In the genomic region with DNA sequence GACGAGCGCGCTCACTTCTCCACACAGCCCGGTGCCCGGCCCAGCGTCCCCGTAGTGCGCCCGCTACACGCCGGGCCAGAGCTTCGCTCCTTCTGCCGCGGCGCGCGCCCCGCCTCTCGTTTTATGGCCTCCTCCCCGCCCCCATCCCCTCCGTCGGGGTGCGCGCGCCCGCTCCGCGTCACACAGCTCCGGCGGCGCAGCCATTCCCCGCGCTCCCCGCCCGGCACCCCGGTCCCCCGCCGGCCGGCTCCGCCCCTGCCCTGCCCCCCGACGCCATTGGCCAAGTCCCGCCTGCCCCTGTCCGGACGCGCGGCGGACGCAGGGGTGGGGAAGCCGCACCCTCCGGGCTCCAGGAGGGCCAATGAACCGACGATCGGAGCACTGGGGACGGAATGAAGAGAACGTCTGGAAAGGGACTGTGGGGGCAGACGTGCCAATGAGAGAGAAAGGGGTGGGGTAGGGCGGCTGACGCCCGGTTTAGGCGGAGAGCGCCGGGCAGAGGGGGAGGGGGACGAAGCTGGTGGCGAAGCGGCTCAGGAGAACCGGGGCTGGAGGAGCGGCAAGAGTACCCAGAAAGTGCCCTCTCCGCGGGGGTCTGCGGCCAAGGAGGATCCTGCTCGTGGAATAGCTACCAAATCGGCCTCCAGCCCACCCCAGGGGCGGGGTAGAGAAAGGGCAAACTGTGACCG, we compare ENCODE assay signal across 1 cellular context.
TF ChIP-seq lines count a peak whose summit lies in the region.

A gene with protein sequence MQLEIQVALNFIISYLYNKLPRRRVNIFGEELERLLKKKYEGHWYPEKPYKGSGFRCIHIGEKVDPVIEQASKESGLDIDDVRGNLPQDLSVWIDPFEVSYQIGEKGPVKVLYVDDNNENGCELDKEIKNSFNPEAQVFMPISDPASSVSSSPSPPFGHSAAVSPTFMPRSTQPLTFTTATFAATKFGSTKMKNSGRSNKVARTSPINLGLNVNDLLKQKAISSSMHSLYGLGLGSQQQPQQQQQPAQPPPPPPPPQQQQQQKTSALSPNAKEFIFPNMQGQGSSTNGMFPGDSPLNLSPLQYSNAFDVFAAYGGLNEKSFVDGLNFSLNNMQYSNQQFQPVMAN (minus strand): TSS at position 94 of the 689 bp plus-strand sequence. CDS start 2,337 bp downstream, outside the sequence.

TF ChIP-seq in HEK293, 187 proteins besides CTCF, POLR2A, EP300 and RAD21 (continued from another document and continues in another):
- TF ChIP-seq, protein P1, sequence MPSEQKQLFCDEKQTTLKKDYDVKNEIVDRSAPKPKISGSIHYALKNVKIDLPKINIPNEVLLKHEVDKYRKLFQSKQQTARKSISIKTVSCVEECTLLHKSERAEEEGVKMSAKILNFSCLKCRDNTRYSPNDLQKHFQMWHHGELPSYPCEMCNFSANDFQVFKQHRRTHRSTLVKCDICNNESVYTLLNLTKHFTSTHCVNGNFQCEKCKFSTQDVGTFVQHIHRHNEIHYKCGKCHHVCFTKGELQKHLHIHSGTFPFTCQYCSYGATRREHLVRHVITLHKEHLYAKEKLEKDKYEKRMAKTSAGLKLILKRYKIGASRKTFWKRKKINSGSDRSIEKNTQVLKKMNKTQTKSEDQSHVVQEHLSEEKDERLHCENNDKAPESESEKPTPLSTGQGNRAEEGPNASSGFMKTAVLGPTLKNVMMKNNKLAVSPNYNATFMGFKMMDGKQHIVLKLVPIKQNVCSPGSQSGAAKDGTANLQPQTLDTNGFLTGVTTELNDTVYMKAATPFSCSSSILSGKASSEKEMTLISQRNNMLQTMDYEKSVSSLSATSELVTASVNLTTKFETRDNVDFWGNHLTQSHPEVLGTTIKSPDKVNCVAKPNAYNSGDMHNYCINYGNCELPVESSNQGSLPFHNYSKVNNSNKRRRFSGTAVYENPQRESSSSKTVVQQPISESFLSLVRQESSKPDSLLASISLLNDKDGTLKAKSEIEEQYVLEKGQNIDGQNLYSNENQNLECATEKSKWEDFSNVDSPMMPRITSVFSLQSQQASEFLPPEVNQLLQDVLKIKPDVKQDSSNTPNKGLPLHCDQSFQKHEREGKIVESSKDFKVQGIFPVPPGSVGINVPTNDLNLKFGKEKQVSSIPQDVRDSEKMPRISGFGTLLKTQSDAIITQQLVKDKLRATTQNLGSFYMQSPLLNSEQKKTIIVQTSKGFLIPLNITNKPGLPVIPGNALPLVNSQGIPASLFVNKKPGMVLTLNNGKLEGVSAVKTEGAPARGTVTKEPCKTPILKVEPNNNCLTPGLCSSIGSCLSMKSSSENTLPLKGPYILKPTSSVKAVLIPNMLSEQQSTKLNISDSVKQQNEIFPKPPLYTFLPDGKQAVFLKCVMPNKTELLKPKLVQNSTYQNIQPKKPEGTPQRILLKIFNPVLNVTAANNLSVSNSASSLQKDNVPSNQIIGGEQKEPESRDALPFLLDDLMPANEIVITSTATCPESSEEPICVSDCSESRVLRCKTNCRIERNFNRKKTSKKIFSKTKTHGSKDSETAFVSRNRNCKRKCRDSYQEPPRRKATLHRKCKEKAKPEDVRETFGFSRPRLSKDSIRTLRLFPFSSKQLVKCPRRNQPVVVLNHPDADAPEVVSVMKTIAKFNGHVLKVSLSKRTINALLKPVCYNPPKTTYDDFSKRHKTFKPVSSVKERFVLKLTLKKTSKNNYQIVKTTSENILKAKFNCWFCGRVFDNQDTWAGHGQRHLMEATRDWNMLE (tag by site-specific recombination; conservative IDR thresholded peaks at IDR 0.05; ENCODE audit: low read depth), result no peak
- TF ChIP-seq ZBTB48 (tag by site-specific recombination; IDR thresholded peaks at IDR 0.05), result 0 out of 2 replicates have a peak, but pooled peaks have one; percentile 13
- no peak for TF ChIP-seq ZNF175 (tag by site-specific recombination; IDR thresholded peaks at IDR 0.05)
- no peak for TF ChIP-seq ZNF140 (tag by site-specific recombination; IDR thresholded peaks at IDR 0.05)
- no peak; the same call in 1 of the 2 replicates for TF ChIP-seq ZNF121 (tag by site-specific recombination; IDR thresholded peaks at IDR 0.05)
- TF ChIP-seq HOXA7 (CRISPR knock-in tag; IDR thresholded peaks at IDR 0.05; ENCODE audit: borderline replicate concordance), result no peak
- TF ChIP-seq ZFP41 (tag by site-specific recombination; IDR thresholded peaks at IDR 0.05; ENCODE audit: borderline replicate concordance), result no peak
- TF ChIP-seq ZNF433 (tag by site-specific recombination; IDR thresholded peaks at IDR 0.05; ENCODE audit: low read depth), result no peak
- TF ChIP-seq, protein P2, sequence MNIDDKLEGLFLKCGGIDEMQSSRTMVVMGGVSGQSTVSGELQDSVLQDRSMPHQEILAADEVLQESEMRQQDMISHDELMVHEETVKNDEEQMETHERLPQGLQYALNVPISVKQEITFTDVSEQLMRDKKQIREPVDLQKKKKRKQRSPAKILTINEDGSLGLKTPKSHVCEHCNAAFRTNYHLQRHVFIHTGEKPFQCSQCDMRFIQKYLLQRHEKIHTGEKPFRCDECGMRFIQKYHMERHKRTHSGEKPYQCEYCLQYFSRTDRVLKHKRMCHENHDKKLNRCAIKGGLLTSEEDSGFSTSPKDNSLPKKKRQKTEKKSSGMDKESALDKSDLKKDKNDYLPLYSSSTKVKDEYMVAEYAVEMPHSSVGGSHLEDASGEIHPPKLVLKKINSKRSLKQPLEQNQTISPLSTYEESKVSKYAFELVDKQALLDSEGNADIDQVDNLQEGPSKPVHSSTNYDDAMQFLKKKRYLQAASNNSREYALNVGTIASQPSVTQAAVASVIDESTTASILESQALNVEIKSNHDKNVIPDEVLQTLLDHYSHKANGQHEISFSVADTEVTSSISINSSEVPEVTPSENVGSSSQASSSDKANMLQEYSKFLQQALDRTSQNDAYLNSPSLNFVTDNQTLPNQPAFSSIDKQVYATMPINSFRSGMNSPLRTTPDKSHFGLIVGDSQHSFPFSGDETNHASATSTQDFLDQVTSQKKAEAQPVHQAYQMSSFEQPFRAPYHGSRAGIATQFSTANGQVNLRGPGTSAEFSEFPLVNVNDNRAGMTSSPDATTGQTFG (tag by site-specific recombination; IDR thresholded peaks at IDR 0.05; ENCODE audit: borderline replicate concordance), result no peak
- TF ChIP-seq ZNF292 (tag by site-specific recombination; IDR thresholded peaks at IDR 0.05; ENCODE audit: borderline replicate concordance, low read depth), result no peak
- TF ChIP-seq, protein P3, sequence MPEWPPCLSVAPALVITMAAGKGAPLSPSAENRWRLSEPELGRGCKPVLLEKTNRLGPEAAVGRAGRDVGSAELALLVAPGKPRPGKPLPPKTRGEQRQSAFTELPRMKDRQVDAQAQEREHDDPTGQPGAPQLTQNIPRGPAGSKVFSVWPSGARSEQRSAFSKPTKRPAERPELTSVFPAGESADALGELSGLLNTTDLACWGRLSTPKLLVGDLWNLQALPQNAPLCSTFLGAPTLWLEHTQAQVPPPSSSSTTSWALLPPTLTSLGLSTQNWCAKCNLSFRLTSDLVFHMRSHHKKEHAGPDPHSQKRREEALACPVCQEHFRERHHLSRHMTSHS (tag by site-specific recombination; IDR thresholded peaks at IDR 0.05), result no peak
- no peak for TF ChIP-seq ZNF558 (tag by site-specific recombination; IDR thresholded peaks at IDR 0.05)
- no peak for TF ChIP-seq ZNF132 (tag by site-specific recombination; IDR thresholded peaks at IDR 0.05; ENCODE audit: borderline replicate concordance)
- 0 out of 2 replicates have a peak, but pooled peaks have one; percentile 28 for TF ChIP-seq ZNF596 (tag by site-specific recombination; IDR thresholded peaks at IDR 0.05)
- TF ChIP-seq, protein P4, sequence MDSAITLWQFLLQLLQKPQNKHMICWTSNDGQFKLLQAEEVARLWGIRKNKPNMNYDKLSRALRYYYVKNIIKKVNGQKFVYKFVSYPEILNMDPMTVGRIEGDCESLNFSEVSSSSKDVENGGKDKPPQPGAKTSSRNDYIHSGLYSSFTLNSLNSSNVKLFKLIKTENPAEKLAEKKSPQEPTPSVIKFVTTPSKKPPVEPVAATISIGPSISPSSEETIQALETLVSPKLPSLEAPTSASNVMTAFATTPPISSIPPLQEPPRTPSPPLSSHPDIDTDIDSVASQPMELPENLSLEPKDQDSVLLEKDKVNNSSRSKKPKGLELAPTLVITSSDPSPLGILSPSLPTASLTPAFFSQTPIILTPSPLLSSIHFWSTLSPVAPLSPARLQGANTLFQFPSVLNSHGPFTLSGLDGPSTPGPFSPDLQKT (IDR thresholded peaks at IDR 0.05; ENCODE audit: borderline replicate concordance, low read depth, low read length), result no peak
- TF ChIP-seq ZNF404 (tag by site-specific recombination; IDR thresholded peaks at IDR 0.05), result no peak
- TF ChIP-seq MYNN (tag by site-specific recombination; IDR thresholded peaks at IDR 0.05; ENCODE audit: borderline replicate concordance), result no peak
- TF ChIP-seq TRIM28 (IDR thresholded peaks at IDR 0.05; ENCODE audit: borderline replicate concordance, low read length), result no peak
- TF ChIP-seq ZFP69B (tag by site-specific recombination; IDR thresholded peaks at IDR 0.05), result peak; percentile 38
- peak; percentile 68; the same call in 1 of the 2 replicates for TF ChIP-seq ZSCAN23 (tag by site-specific recombination; IDR thresholded peaks at IDR 0.05)
- no peak for TF ChIP-seq ZNF10 (tag by site-specific recombination; IDR thresholded peaks at IDR 0.05)
- TF ChIP-seq, protein P5, sequence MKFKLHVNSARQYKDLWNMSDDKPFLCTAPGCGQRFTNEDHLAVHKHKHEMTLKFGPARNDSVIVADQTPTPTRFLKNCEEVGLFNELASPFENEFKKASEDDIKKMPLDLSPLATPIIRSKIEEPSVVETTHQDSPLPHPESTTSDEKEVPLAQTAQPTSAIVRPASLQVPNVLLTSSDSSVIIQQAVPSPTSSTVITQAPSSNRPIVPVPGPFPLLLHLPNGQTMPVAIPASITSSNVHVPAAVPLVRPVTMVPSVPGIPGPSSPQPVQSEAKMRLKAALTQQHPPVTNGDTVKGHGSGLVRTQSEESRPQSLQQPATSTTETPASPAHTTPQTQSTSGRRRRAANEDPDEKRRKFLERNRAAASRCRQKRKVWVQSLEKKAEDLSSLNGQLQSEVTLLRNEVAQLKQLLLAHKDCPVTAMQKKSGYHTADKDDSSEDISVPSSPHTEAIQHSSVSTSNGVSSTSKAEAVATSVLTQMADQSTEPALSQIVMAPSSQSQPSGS (tag by site-specific recombination; IDR thresholded peaks at IDR 0.05; ENCODE audit: low read depth), result no peak
- no peak for TF ChIP-seq ZNF624 (tag by site-specific recombination; IDR thresholded peaks at IDR 0.05)
- TF ChIP-seq KLF16 (tag by site-specific recombination; IDR thresholded peaks at IDR 0.05), result peak; percentile 15
- TF ChIP-seq GLI4 (tag by site-specific recombination; IDR thresholded peaks at IDR 0.05), result peak; percentile 49; the same call in 1 of the 2 replicates
- TF ChIP-seq ZNF610 (tag by site-specific recombination; IDR thresholded peaks at IDR 0.05; ENCODE audit: borderline replicate concordance), result peak; percentile 91
- TF ChIP-seq, protein P6, sequence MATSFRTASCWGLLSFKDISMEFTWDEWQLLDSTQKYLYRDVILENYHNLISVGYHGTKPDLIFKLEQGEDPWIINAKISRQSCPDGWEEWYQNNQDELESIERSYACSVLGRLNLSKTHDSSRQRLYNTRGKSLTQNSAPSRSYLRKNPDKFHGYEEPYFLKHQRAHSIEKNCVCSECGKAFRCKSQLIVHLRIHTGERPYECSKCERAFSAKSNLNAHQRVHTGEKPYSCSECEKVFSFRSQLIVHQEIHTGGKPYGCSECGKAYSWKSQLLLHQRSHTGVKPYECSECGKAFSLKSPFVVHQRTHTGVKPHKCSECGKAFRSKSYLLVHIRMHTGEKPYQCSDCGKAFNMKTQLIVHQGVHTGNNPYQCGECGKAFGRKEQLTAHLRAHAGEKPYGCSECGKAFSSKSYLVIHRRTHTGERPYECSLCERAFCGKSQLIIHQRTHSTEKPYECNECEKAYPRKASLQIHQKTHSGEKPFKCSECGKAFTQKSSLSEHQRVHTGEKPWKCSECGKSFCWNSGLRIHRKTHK (tag by site-specific recombination; IDR thresholded peaks at IDR 0.05), result no peak
- TF ChIP-seq ZNF324 (tag by site-specific recombination; IDR thresholded peaks at IDR 0.05), result peak; percentile 68
- TF ChIP-seq ZNF341 (tag by site-specific recombination; IDR thresholded peaks at IDR 0.05; ENCODE audit: low read depth), result peak; percentile 81
- TF ChIP-seq ZNF169 (tag by site-specific recombination; IDR thresholded peaks at IDR 0.05), result no peak
- TF ChIP-seq, protein P7, sequence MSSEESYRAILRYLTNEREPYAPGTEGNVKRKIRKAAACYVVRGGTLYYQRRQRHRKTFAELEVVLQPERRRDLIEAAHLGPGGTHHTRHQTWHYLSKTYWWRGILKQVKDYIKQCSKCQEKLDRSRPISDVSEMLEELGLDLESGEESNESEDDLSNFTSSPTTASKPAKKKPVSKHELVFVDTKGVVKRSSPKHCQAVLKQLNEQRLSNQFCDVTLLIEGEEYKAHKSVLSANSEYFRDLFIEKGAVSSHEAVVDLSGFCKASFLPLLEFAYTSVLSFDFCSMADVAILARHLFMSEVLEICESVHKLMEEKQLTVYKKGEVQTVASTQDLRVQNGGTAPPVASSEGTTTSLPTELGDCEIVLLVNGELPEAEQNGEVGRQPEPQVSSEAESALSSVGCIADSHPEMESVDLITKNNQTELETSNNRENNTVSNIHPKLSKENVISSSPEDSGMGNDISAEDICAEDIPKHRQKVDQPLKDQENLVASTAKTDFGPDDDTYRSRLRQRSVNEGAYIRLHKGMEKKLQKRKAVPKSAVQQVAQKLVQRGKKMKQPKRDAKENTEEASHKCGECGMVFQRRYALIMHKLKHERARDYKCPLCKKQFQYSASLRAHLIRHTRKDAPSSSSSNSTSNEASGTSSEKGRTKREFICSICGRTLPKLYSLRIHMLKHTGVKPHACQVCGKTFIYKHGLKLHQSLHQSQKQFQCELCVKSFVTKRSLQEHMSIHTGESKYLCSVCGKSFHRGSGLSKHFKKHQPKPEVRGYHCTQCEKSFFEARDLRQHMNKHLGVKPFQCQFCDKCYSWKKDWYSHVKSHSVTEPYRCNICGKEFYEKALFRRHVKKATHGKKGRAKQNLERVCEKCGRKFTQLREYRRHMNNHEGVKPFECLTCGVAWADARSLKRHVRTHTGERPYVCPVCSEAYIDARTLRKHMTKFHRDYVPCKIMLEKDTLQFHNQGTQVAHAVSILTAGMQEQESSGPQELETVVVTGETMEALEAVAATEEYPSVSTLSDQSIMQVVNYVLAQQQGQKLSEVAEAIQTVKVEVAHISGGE (tag by site-specific recombination; conservative IDR thresholded peaks at IDR 0.05; ENCODE audit: low read depth), result no peak; the same call in 1 of the 2 replicates
- TF ChIP-seq SALL2 (tag by site-specific recombination; IDR thresholded peaks at IDR 0.05; ENCODE audit: borderline replicate concordance), result no peak
- TF ChIP-seq ZNF112 (tag by site-specific recombination; IDR thresholded peaks at IDR 0.05), result no peak
- TF ChIP-seq, protein P8, sequence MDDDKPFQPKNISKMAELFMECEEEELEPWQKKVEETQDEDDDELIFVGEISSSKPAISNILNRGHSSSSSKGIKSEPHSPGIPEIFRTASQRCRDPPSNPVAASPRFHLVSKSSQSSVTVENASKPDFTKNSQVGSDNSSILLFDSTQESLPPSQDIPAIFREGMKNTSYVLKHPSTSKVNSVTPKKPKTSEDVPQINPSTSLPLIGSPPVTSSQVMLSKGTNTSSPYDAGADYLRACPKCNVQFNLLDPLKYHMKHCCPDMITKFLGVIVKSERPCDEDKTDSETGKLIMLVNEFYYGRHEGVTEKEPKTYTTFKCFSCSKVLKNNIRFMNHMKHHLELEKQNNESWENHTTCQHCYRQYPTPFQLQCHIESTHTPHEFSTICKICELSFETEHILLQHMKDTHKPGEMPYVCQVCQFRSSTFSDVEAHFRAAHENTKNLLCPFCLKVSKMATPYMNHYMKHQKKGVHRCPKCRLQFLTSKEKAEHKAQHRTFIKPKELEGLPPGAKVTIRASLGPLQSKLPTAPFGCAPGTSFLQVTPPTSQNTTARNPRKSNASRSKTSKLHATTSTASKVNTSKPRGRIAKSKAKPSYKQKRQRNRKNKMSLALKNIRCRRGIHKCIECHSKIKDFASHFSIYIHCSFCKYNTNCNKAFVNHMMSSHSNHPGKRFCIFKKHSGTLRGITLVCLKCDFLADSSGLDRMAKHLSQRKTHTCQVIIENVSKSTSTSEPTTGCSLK (tag by site-specific recombination; IDR thresholded peaks at IDR 0.05), result no peak
- no peak for TF ChIP-seq ZNF510 (tag by site-specific recombination; IDR thresholded peaks at IDR 0.05; ENCODE audit: insufficient replicate concordance)
- no peak for TF ChIP-seq ZNF571 (tag by site-specific recombination; IDR thresholded peaks at IDR 0.05)
